22 cellular contexts compared by ENCODE assay signal in genomic region chr1:8844421-8845063, GRCh38. TPM values are rescaled to one million over a fixed set of nuclear protein-coding genes. Genes with fewer than 3 reads are reported as not detected.
A peak's percentile ranks its signal among the peaks of the same experiment; 100 is the strongest.
DNase-seq lines count a peak whose midpoint lies in the region; ATAC-seq and TF ChIP-seq lines count a peak whose summit lies in the region.
"Had no signal": no experiment of that assay in that cellular context is flagged by ENCODE, and none has a peak within 500 bp of the region (broad histone marks: within the 10 kb centered on the region; RNA-seq: fewer than 3 reads in every experiment).

No MANE protein-coding gene starts in this region.

- H3K9me3 Mint-ChIP-seq in glutamatergic neuron (ENCODE audit: unreplicated experiment): peaks cover 19% of the 10 kb centered on the region
- H3K9me3 Mint-ChIP-seq: activated naive CD4-positive, alpha-beta T cell treated with anti-CD3 and anti-CD28 coated beads, Interleukin-2, amount 50 U/mL, for 24 hours; activated T-cell treated with anti-CD3 and anti-CD28 coated beads, Interleukin-2, amount 50 U/mL, for 4 hours had no signal

- H3K4me3 ChIP-seq in effector memory CD4-positive, alpha-beta T cell (ENCODE audit: insufficient read depth, low read depth, low read length, poor library complexity, severe bottlenecking): no peak overlapping the region
- H3K4me3 ChIP-seq: colonic mucosa, ovary, smooth muscle cell had no signal

- H3K27me3 Mint-ChIP-seq in glutamatergic neuron (ENCODE audit: unreplicated experiment): peaks cover 19% of the 10 kb centered on the region
- H3K27me3 Mint-ChIP-seq: activated naive CD4-positive, alpha-beta T cell treated with anti-CD3 and anti-CD28 coated beads, Interleukin-2, amount 50 U/mL, for 24 hours had no signal

- no peaks in the 10 kb centered on the region for H3K9me3 ChIP-seq in effector memory CD4-positive, alpha-beta T cell (ENCODE audit: control insufficient read depth, low read length)
- H3K9me3 ChIP-seq: Caco-2, colonic mucosa, ovary had no signal

- no peaks in the 10 kb centered on the region for H3K27me3 ChIP-seq in effector memory CD4-positive, alpha-beta T cell (replicated peaks; ENCODE audit: control insufficient read depth, insufficient read depth, low read length, poor library complexity, severe bottlenecking)
- H3K27me3 ChIP-seq: colonic mucosa, ovary had no signal

- DNase-seq in NCI-H1694 (lab: John Stamatoyannopoulos, UW) (peak; percentile 17), RPMI8226 (peak; percentile 58), glutamatergic neuron (peak; percentile 84), retina (peak; percentile 68)
- DNase-seq in effector memory CD4-positive, alpha-beta T cell: no peak
- DNase-seq: activated CD8-positive, alpha-beta T cell treated with anti-CD3 and anti-CD28 coated beads, Interleukin-2, amount 10 ng/mL, durations not matched to agents 7 days and 5 days; activated T-cell treated with anti-CD3 and anti-CD28 coated beads, Interleukin-2, amount 50 U/mL, for 4 hours; Caco-2; colonic mucosa; EL; foreskin keratinocyte; NCI-H1048; SIG-M5; stimulated activated CD4-positive, alpha-beta T cell treated with anti-CD3 and anti-CD28 coated beads, Interleukin-4, amount 100 ng/mL, for 4 hours; substantia nigra; T-helper 2 cell had no signal

- H3K36me3 Mint-ChIP-seq in glutamatergic neuron (ENCODE audit: unreplicated experiment): peaks cover 4% of the 10 kb centered on the region
- H3K36me3 Mint-ChIP-seq: activated naive CD4-positive, alpha-beta T cell treated with anti-CD3 and anti-CD28 coated beads, Interleukin-2, amount 50 U/mL, for 24 hours had no signal

- H3K4me3 Mint-ChIP-seq in glutamatergic neuron (ENCODE audit: unreplicated experiment): peak overlapping the region; percentile 80
- H3K4me3 Mint-ChIP-seq: activated CD8-positive, alpha-beta T cell treated with anti-CD3 and anti-CD28 coated beads, Interleukin-2, amount 10 ng/mL, durations not matched to agents 7 days and 5 days; activated naive CD4-positive, alpha-beta T cell treated with anti-CD3 and anti-CD28 coated beads, Interleukin-2, amount 50 U/mL, for 24 hours; activated T-cell treated with anti-CD3 and anti-CD28 coated beads, Interleukin-2, amount 50 U/mL, for 4 hours; WTC11 had no signal

- ATAC-seq in HG03039 (IDR thresholded peaks at IDR 0.05; ENCODE audit: unreplicated experiment): no peak
- ATAC-seq in GM21390 (IDR thresholded peaks at IDR 0.05; ENCODE audit: unreplicated experiment): no peak
- ATAC-seq: activated CD8-positive, alpha-beta T cell treated with anti-CD3 and anti-CD28 coated beads, Interleukin-2, amount 10 ng/mL, durations not matched to agents 7 days and 5 days; activated T-cell treated with anti-CD3 and anti-CD28 coated beads, Interleukin-2, amount 50 U/mL, for 4 hours; foreskin keratinocyte; WTC11 had no signal

- H3K36me3 ChIP-seq in effector memory CD4-positive, alpha-beta T cell (ENCODE audit: control insufficient read depth, insufficient read depth, low read length): no peaks in the 10 kb centered on the region
- H3K36me3 ChIP-seq: colonic mucosa, ovary had no signal

- H3K4me1 ChIP-seq in effector memory CD4-positive, alpha-beta T cell (ENCODE audit: control insufficient read depth, insufficient read depth, low read length, poor library complexity, severe bottlenecking): no peaks in the 10 kb centered on the region
- H3K4me1 ChIP-seq: Caco-2, colonic mucosa, foreskin keratinocyte had no signal

- peaks cover 30% of the 10 kb centered on the region for H3K4me1 Mint-ChIP-seq in glutamatergic neuron (ENCODE audit: low read depth, unreplicated experiment)

- TF ChIP-seq CTCF in glutamatergic neuron (IDR thresholded peaks at IDR 0.05; ENCODE audit: partially characterized antibody, unreplicated experiment): no peak

- H3K27ac Mint-ChIP-seq in glutamatergic neuron (ENCODE audit: unreplicated experiment): peak overlapping the region; percentile 98
- H3K27ac Mint-ChIP-seq: activated CD8-positive, alpha-beta T cell treated with anti-CD3 and anti-CD28 coated beads, Interleukin-2, amount 10 ng/mL, durations not matched to agents 7 days and 5 days; activated naive CD4-positive, alpha-beta T cell treated with anti-CD3 and anti-CD28 coated beads, Interleukin-2, amount 50 U/mL, for 24 hours; WTC11 had no signal

- no peak overlapping the region for H3K27ac ChIP-seq in effector memory CD4-positive, alpha-beta T cell (ENCODE audit: insufficient read depth, low read length, poor library complexity, severe bottlenecking)
- H3K27ac ChIP-seq: colonic mucosa, foreskin keratinocyte, ovary had no signal

RNA-seq across cellular contexts. Expression of gene RERE, which starts 27.1 kb away (rescaled TPM):
- 252 TPM for total RNA-seq in glutamatergic neuron (ENCODE audit: unreplicated experiment)

RNA-seq across cellular contexts. Expression of gene ENO1, which starts 33.9 kb away (rescaled TPM):
- 357 TPM for total RNA-seq in glutamatergic neuron (ENCODE audit: unreplicated experiment)

Comparison
In these comparisons a context has a peak if more than half of its experiments do, and no peak if none do; other contexts are left out.
1. DNase-seq: peak in NCI-H1694 (single experiment), RPMI8226 (single experiment), glutamatergic neuron (single experiment) and retina (single experiment); none in effector memory CD4-positive, alpha-beta T cell (0 of 3).